1 cellular context compared by ENCODE assay signal in genomic region chr15:92613841-92614240, GRCh38.
TF ChIP-seq lines count a peak whose summit lies in the region.

No MANE protein-coding gene starts in this region.

TF ChIP-seq in GM23338, 12 proteins besides CTCF, POLR2A, EP300 and RAD21 (continued from another document):
- TF ChIP-seq REST (IDR thresholded peaks at IDR 0.05; ENCODE audit: unreplicated experiment): no peak
- TF ChIP-seq ZNF331 (CRISPR knock-in tag; IDR thresholded peaks at IDR 0.05; ENCODE audit: low read depth): no peak
- no peak for TF ChIP-seq ZNF114 (CRISPR knock-in tag; IDR thresholded peaks at IDR 0.05)
- TF ChIP-seq, protein P1, sequence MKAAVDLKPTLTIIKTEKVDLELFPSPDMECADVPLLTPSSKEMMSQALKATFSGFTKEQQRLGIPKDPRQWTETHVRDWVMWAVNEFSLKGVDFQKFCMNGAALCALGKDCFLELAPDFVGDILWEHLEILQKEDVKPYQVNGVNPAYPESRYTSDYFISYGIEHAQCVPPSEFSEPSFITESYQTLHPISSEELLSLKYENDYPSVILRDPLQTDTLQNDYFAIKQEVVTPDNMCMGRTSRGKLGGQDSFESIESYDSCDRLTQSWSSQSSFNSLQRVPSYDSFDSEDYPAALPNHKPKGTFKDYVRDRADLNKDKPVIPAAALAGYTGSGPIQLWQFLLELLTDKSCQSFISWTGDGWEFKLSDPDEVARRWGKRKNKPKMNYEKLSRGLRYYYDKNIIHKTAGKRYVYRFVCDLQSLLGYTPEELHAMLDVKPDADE (IDR thresholded peaks at IDR 0.05): no peak
- TF ChIP-seq CREB1 (CRISPR knock-in tag; IDR thresholded peaks at IDR 0.05; ENCODE audit: low read depth): no peak
- no peak for TF ChIP-seq POLR2AphosphoS5 (IDR thresholded peaks at IDR 0.05; ENCODE audit: low read depth)
- no peak for TF ChIP-seq EZH2 (IDR thresholded peaks at IDR 0.05; ENCODE audit: low read depth, unreplicated experiment)
